Comparison of ENCODE assay signal across 23 cellular contexts in genomic region chr17:78605429-78605828, GRCh38. TPM values are rescaled to one million over a fixed set of nuclear protein-coding genes. Genes with fewer than 3 reads are reported as not detected.
"Had no signal": no experiment of that assay in that cellular context is flagged by ENCODE, and none has a peak within 500 bp of the region (broad histone marks: within the 10 kb centered on the region; RNA-seq: fewer than 3 reads in every experiment).

No MANE protein-coding gene starts in this region.

- DNase-seq: islet precursor cell; lower lobe of right lung; mesenchymal stem cell; naive thymus-derived CD4-positive, alpha-beta T cell; ovary; stimulated activated CD4-positive, alpha-beta T cell treated with anti-CD3 and anti-CD28 coated beads, Interleukin-1b, Interleukin-23, amount 100 ng/mL, for 48 hours; stimulated activated CD4-positive, alpha-beta T cell treated with anti-CD3 and anti-CD28 coated beads, Interleukin-2, amount 100 ng/mL, for 48 hours; stimulated activated CD4-positive, alpha-beta T cell treated with anti-CD3 and anti-CD28 coated beads, Interleukin-4, amount 100 ng/mL, for 4 hours; stimulated activated CD8-positive, alpha-beta memory T cell treated with anti-CD3 and anti-CD28 coated beads, Interleukin-4, amount 100 ng/mL, for 48 hours; stimulated activated naive CD4-positive, alpha-beta T cell treated with Interleukin-2 at 50 U/mL for 16 hours; stimulated activated naive CD8-positive, alpha-beta T cell treated with anti-CD3 and anti-CD28 coated beads, Interleukin-15, amount 100 ng/mL, for 72 hours; substantia nigra; uterus had no signal

- H3K9me3 ChIP-seq: lower lobe of right lung, ovary, right atrium auricular region, right lobe of liver, tibial nerve, uterus had no signal

- ATAC-seq: stimulated activated memory B cell treated with anti-CD40 and anti-IgM and Interleukin-4, amounts not matched to agents 10 μg/mL and 1 μg/mL and 100 μg/mL, for 72 hours; stimulated activated naive CD8-positive, alpha-beta T cell treated with anti-CD3 and anti-CD28 coated beads, Interleukin-15, amount 100 ng/mL, for 72 hours had no signal

- H3K4me1 ChIP-seq: lower lobe of right lung, right lobe of liver, tibial nerve, uterus had no signal

- H3K4me3 ChIP-seq: hepatocyte, lower lobe of right lung, ovary, right atrium auricular region, right lobe of liver, smooth muscle cell, tibial nerve, uterus had no signal

- H3K36me3 ChIP-seq: lower lobe of right lung, ovary, right atrium auricular region, right lobe of liver, tibial nerve, uterus had no signal

RNA-seq across cellular contexts. Expression of gene DNAH17, which starts 28.2 kb away (rescaled TPM):
- total RNA-seq: left lobe of liver, myocyte, progenitor cell of endocrine pancreas, ureter had no signal
